Comparison of ENCODE assay signal across 25 cellular contexts in genomic region chr12:125005652-125006051, GRCh38.
"Had no signal": no experiment of that assay in that cellular context is flagged by ENCODE, and none has a peak within 500 bp of the region (broad histone marks: within the 10 kb centered on the region; RNA-seq: fewer than 3 reads in every experiment).

No MANE protein-coding gene starts in this region.

- H3K4me2 ChIP-seq: neural progenitor cell had no signal

- H2AFZ ChIP-seq: neural progenitor cell had no signal

- ATAC-seq: heart right ventricle; left colon; left ventricle myocardium superior; natural killer cell; right cardiac atrium; stimulated activated effector memory CD8-positive, alpha-beta T cell treated with anti-CD3 and anti-CD28 coated beads, Interleukin-12 subunit alpha, Interleukin-12 subunit beta, amount 100 ng/mL, for 72 hours had no signal

- H3K36me3 ChIP-seq: colonic mucosa, esophagus squamous epithelium, heart right ventricle, neural progenitor cell, prostate gland, sigmoid colon, stomach, thyroid gland had no signal

- DNase-seq: colonic mucosa; effector CD8-positive, alpha-beta T cell; esophagus squamous epithelium; foreskin melanocyte; glutamatergic neuron; heart right ventricle; hippocampal formation; kidney glomerular epithelial cell; left colon; left ventricle myocardium superior; natural killer cell; right cardiac atrium; sigmoid colon; stimulated activated CD4-positive, alpha-beta T cell treated with anti-CD3 and anti-CD28 coated beads, Interleukin-2, amount 100 ng/mL, for 24 hours; stimulated activated CD4-positive, alpha-beta T cell treated with anti-CD3 and anti-CD28 coated beads, Interleukin-4, amount 100 ng/mL, for 24 hours; stimulated activated naive CD4-positive, alpha-beta T cell treated with Interleukin-2 at 50 U/mL for 16 hours; stomach; thyroid gland had no signal

- H3K9ac ChIP-seq: neural progenitor cell had no signal

- H3K27ac Mint-ChIP-seq: dendritic cell treated with granulocyte-macrophage colony-stimulating factor and Interleukin-4, amounts not matched to agents 40 ng/mL and 50 ng/mL, for 4 days; memory B cell; natural killer cell; neural progenitor cell; stimulated activated effector memory CD8-positive, alpha-beta T cell treated with anti-CD3 and anti-CD28 coated beads, Interleukin-12 subunit alpha, Interleukin-12 subunit beta, amount 100 ng/mL, for 72 hours; type B pancreatic cell had no signal

- H3K9me3 Mint-ChIP-seq: dendritic cell treated with granulocyte-macrophage colony-stimulating factor and Interleukin-4, amounts not matched to agents 40 ng/mL and 50 ng/mL, for 4 days; memory B cell; natural killer cell; stimulated activated effector memory CD8-positive, alpha-beta T cell treated with anti-CD3 and anti-CD28 coated beads, Interleukin-12 subunit alpha, Interleukin-12 subunit beta, amount 100 ng/mL, for 72 hours; type B pancreatic cell had no signal

- H3K27me3 ChIP-seq: colonic mucosa, esophagus squamous epithelium, heart right ventricle, neural progenitor cell, sigmoid colon, stomach, thyroid gland had no signal

- H3K9me3 ChIP-seq: colonic mucosa, esophagus squamous epithelium, heart right ventricle, prostate gland, sigmoid colon, stomach, thyroid gland had no signal

- H3K4me3 ChIP-seq: colonic mucosa, esophagus squamous epithelium, heart right ventricle, lung, neural progenitor cell, prostate gland, sigmoid colon, stomach, thyroid gland had no signal

- H3K27ac ChIP-seq: colonic mucosa, esophagus squamous epithelium, heart right ventricle, neural progenitor cell, prostate gland, sigmoid colon, stomach, thyroid gland had no signal

- H3K27me3 Mint-ChIP-seq: dendritic cell treated with granulocyte-macrophage colony-stimulating factor and Interleukin-4, amounts not matched to agents 40 ng/mL and 50 ng/mL, for 4 days; memory B cell; type B pancreatic cell had no signal

- H3K36me3 Mint-ChIP-seq: natural killer cell, type B pancreatic cell had no signal

- H3K4me3 Mint-ChIP-seq: dendritic cell treated with granulocyte-macrophage colony-stimulating factor and Interleukin-4, amounts not matched to agents 40 ng/mL and 50 ng/mL, for 4 days; memory B cell; natural killer cell; neural progenitor cell; stimulated activated effector memory CD8-positive, alpha-beta T cell treated with anti-CD3 and anti-CD28 coated beads, Interleukin-12 subunit alpha, Interleukin-12 subunit beta, amount 100 ng/mL, for 72 hours; type B pancreatic cell had no signal

- H3K4me1 ChIP-seq: colonic mucosa, esophagus squamous epithelium, heart right ventricle, neural progenitor cell, prostate gland, sigmoid colon, stomach, thyroid gland had no signal

- H3K4me1 Mint-ChIP-seq: neural progenitor cell had no signal
